1 cellular context compared by ENCODE assay signal in genomic region chr19:49894879-49895565, GRCh38.
TF ChIP-seq lines count a peak whose summit lies in the region.

No MANE protein-coding gene starts in this region.

TF ChIP-seq in HepG2, 621 proteins besides CTCF, POLR2A, EP300 and RAD21:
- TF ChIP-seq HOXA5 (CRISPR knock-in tag; IDR thresholded peaks at IDR 0.05) (no peak), SRF (IDR thresholded peaks at IDR 0.05; ENCODE audit: low read depth, low read length) (no peak), ZNF891 (CRISPR knock-in tag; IDR thresholded peaks at IDR 0.05) (no peak), ZGPAT (CRISPR knock-in tag; IDR thresholded peaks at IDR 0.05) (no peak), ZNF12 (CRISPR knock-in tag; IDR thresholded peaks at IDR 0.05) (no peak)
